Comparison of ENCODE assay signal across 33 cellular contexts in genomic region chr4:40361338-40361737, GRCh38. TPM values are rescaled to one million over a fixed set of nuclear protein-coding genes. Genes with fewer than 3 reads are reported as not detected.
"Had no signal": no experiment of that assay in that cellular context is flagged by ENCODE, and none has a peak within 500 bp of the region (broad histone marks: within the 10 kb centered on the region; RNA-seq: fewer than 3 reads in every experiment).

No MANE protein-coding gene starts in this region.

- H3K27me3 Mint-ChIP-seq: stimulated activated memory B cell treated with anti-CD40 and anti-IgM and Interleukin-4, amounts not matched to agents 10 μg/mL and 1 μg/mL and 100 μg/mL, for 72 hours; stimulated activated naive B cell treated with anti-CD40 and anti-IgM and Interleukin-4, amounts not matched to agents 10 μg/mL and 1 μg/mL and 100 μg/mL, for 72 hours; stimulated activated naive CD8-positive, alpha-beta T cell treated with anti-CD3 and anti-CD28 coated beads, Interleukin-15, amount 100 ng/mL, for 72 hours; type B pancreatic cell had no signal

- H3K4me3 ChIP-seq: stomach, suprapubic skin, testis, thoracic aorta, thyroid gland, tibial artery, tibial nerve, transverse colon, upper lobe of left lung, upper lobe of right lung, uterus, vagina had no signal

- H3K36me3 ChIP-seq: stomach, suprapubic skin, thoracic aorta, thyroid gland, tibial artery, tibial nerve, transverse colon, upper lobe of left lung, upper lobe of right lung, uterus, vagina had no signal

- ATAC-seq: stimulated activated effector memory CD8-positive, alpha-beta T cell treated with anti-CD3 and anti-CD28 coated beads, Interleukin-12 subunit alpha, Interleukin-12 subunit beta, amount 100 ng/mL, for 72 hours; stimulated activated memory B cell treated with anti-CD40 and anti-IgM and Interleukin-4, amounts not matched to agents 10 μg/mL and 1 μg/mL and 100 μg/mL, for 72 hours; stimulated activated naive B cell treated with anti-CD40 and anti-IgM and Interleukin-4, amounts not matched to agents 10 μg/mL and 1 μg/mL and 100 μg/mL, for 72 hours; stimulated activated naive CD8-positive, alpha-beta T cell treated with anti-CD3 and anti-CD28 coated beads, Interleukin-15, amount 100 ng/mL, for 72 hours; stimulated activated naive CD8-positive, alpha-beta T cell treated with anti-CD3 and anti-CD28 coated beads, Interleukin-15, Interleukin-2, amounts not matched to agents 100 U/mL and 50 U/mL, for 24 hours; upper lobe of right lung had no signal

- H3K27me3 ChIP-seq: stomach, suprapubic skin, testis, thyroid gland, tibial artery, tibial nerve, transverse colon, upper lobe of left lung, upper lobe of right lung, uterus, vagina had no signal

- H3K36me3 Mint-ChIP-seq: stimulated activated effector memory CD8-positive, alpha-beta T cell treated with anti-CD3 and anti-CD28 coated beads, Interleukin-12 subunit alpha, Interleukin-12 subunit beta, amount 100 ng/mL, for 72 hours; stimulated activated memory B cell treated with anti-CD40 and anti-IgM and Interleukin-4, amounts not matched to agents 10 μg/mL and 1 μg/mL and 100 μg/mL, for 72 hours; stimulated activated naive B cell treated with anti-CD40 and anti-IgM and Interleukin-4, amounts not matched to agents 10 μg/mL and 1 μg/mL and 100 μg/mL, for 72 hours had no signal

- H3K27ac ChIP-seq: stomach, suprapubic skin, testis, thoracic aorta, tibial artery, tibial nerve, transverse colon, upper lobe of left lung, upper lobe of right lung, uterus, vagina had no signal

- H3K9me3 Mint-ChIP-seq: stimulated activated effector memory CD8-positive, alpha-beta T cell treated with anti-CD3 and anti-CD28 coated beads, Interleukin-12 subunit alpha, Interleukin-12 subunit beta, amount 100 ng/mL, for 72 hours; stimulated activated memory B cell treated with anti-CD40 and anti-IgM and Interleukin-4, amounts not matched to agents 10 μg/mL and 1 μg/mL and 100 μg/mL, for 72 hours; stimulated activated naive CD8-positive, alpha-beta T cell treated with anti-CD3 and anti-CD28 coated beads, Interleukin-15, amount 100 ng/mL, for 72 hours had no signal

- H3K4me3 Mint-ChIP-seq: stimulated activated effector memory CD8-positive, alpha-beta T cell treated with anti-CD3 and anti-CD28 coated beads, Interleukin-12 subunit alpha, Interleukin-12 subunit beta, amount 100 ng/mL, for 72 hours; stimulated activated memory B cell treated with anti-CD40 and anti-IgM and Interleukin-4, amounts not matched to agents 10 μg/mL and 1 μg/mL and 100 μg/mL, for 72 hours; stimulated activated naive B cell treated with anti-CD40 and anti-IgM and Interleukin-4, amounts not matched to agents 10 μg/mL and 1 μg/mL and 100 μg/mL, for 72 hours; stimulated activated naive CD8-positive, alpha-beta T cell treated with anti-CD3 and anti-CD28 coated beads, Interleukin-15, amount 100 ng/mL, for 72 hours; stimulated activated naive CD8-positive, alpha-beta T cell treated with anti-CD3 and anti-CD28 coated beads, Interleukin-15, Interleukin-2, amounts not matched to agents 100 ng/mL and 50 ng/mL, for 24 hours; type B pancreatic cell had no signal

- DNase-seq: stimulated activated CD4-positive, alpha-beta T cell treated with anti-CD3 and anti-CD28 coated beads, Interleukin-2, amount 100 ng/mL, for 48 hours; stimulated activated CD4-positive, alpha-beta T cell treated with anti-CD3 and anti-CD28 coated beads, Interleukin-4, amount 100 ng/mL, for 1 hour; stimulated activated CD4-positive, alpha-beta T cell treated with anti-CD3 and anti-CD28 coated beads, Interleukin-4, amount 100 ng/mL, for 24 hours; stimulated activated CD4-positive, alpha-beta T cell treated with anti-CD3 and anti-CD28 coated beads, Interleukin-4, amount 100 ng/mL, for 4 hours; stimulated activated CD8-positive, alpha-beta memory T cell treated with anti-CD3 and anti-CD28 coated beads, Interleukin-4, amount 100 ng/mL, for 48 hours; stimulated activated naive B cell treated with anti-CD40 and anti-IgM and Interleukin-4, amounts not matched to agents 10 μg/mL and 1 μg/mL and 100 μg/mL, for 72 hours; stimulated activated naive CD4-positive, alpha-beta T cell; stimulated activated naive CD4-positive, alpha-beta T cell treated with Interleukin-2 at 50 U/mL for 16 hours; stimulated activated naive CD8-positive, alpha-beta T cell treated with anti-CD3 and anti-CD28 coated beads, Interleukin-15, amount 100 ng/mL, for 72 hours; stimulated activated naive CD8-positive, alpha-beta T cell treated with anti-CD3 and anti-CD28 coated beads, Interleukin-15, Interleukin-2, amounts not matched to agents 100 U/mL and 50 U/mL, for 24 hours; stomach; substantia nigra; testis; thyroid gland; tibial artery; transverse colon; trophoblast cell; upper lobe of left lung; upper lobe of right lung; uterus had no signal

- H3K9me3 ChIP-seq: suprapubic skin, testis, thyroid gland, upper lobe of right lung, uterus, vagina had no signal

- H3K4me1 ChIP-seq: suprapubic skin, testis, tibial artery, tibial nerve, upper lobe of left lung, upper lobe of right lung, uterus, vagina had no signal

- FAIRE-seq: urothelium cell line had no signal

- H3K4me1 Mint-ChIP-seq: stimulated activated effector memory CD8-positive, alpha-beta T cell treated with anti-CD3 and anti-CD28 coated beads, Interleukin-12 subunit alpha, Interleukin-12 subunit beta, amount 100 ng/mL, for 72 hours; stimulated activated naive CD8-positive, alpha-beta T cell treated with anti-CD3 and anti-CD28 coated beads, Interleukin-15, amount 100 ng/mL, for 72 hours had no signal

- H3K27ac Mint-ChIP-seq: stimulated activated effector memory CD8-positive, alpha-beta T cell treated with anti-CD3 and anti-CD28 coated beads, Interleukin-12 subunit alpha, Interleukin-12 subunit beta, amount 100 ng/mL, for 72 hours; stimulated activated memory B cell treated with anti-CD40 and anti-IgM and Interleukin-4, amounts not matched to agents 10 μg/mL and 1 μg/mL and 100 μg/mL, for 72 hours; stimulated activated naive B cell treated with anti-CD40 and anti-IgM and Interleukin-4, amounts not matched to agents 10 μg/mL and 1 μg/mL and 100 μg/mL, for 72 hours; stimulated activated naive CD8-positive, alpha-beta T cell treated with anti-CD3 and anti-CD28 coated beads, Interleukin-15, amount 100 ng/mL, for 72 hours; stimulated activated naive CD8-positive, alpha-beta T cell treated with anti-CD3 and anti-CD28 coated beads, Interleukin-15, Interleukin-2, amounts not matched to agents 100 ng/mL and 50 ng/mL, for 24 hours; type B pancreatic cell had no signal

RNA-seq across cellular contexts. Expression of gene CHRNA9, which starts 26.2 kb away (rescaled TPM):
- total RNA-seq: stomach, subcutaneous adipose tissue, temporal lobe, thoracic aorta, tibial nerve, transverse colon, upper lobe of right lung, ureter, urinary bladder, uterus, vagina had no signal
